ENCODE assay signal across 39 cellular contexts in the genomic region with DNA sequence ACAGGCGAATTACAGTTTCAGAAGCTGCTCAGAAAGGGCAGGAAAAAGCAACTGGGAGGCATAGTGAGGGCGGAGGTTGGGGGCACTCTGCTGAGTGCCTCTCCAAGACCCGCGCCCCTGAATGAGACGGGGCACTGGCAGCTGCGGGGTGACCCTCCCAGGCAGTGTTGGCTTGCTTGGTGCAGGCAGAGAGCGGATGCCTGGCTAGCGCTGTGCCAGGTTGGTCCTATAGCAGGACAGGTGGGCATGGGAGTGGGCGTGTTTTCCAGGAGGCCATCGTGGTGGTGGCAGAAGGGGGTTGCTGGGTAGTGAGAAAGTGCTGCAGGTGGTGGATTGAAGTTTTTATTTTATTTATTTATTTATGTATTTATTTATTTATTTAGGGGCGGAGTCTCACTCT. TPM values are rescaled to one million over a fixed set of nuclear protein-coding genes. Genes with fewer than 3 reads are reported as not detected.
A peak's percentile ranks its signal among the peaks of the same experiment; 100 is the strongest.
DNase-seq lines count a peak whose midpoint lies in the region; ATAC-seq, FAIRE-seq and TF ChIP-seq lines count a peak whose summit lies in the region.
"Had no signal": no experiment of that assay in that cellular context is flagged by ENCODE, and none has a peak within 500 bp of the region (broad histone marks: within the 10 kb centered on the region; RNA-seq: fewer than 3 reads in every experiment).

No MANE protein-coding gene starts in this region.

- WGBS in IMR-90 (ENCODE audit: extremely low coverage in 2 of 2, insufficient read length in 1 of 2), 2 experiments = 67% methylated on average over 2 of the region's 11 CpGs; no CpG with 5 or more reads in 1 of the 2 experiments

- FAIRE-seq in frontal cortex (lab: Jason Lieb, UNC) = no peak
- FAIRE-seq: A204.1, GM12892 had no signal

- no peak overlapping the region for H3K4me2 ChIP-seq in IMR-90 (ENCODE audit: low read depth, low read length)
- H3K4me2 ChIP-seq: hepatocyte had no signal

- TF ChIP-seq CTCF in IMR-90 (conservative IDR thresholded peaks at IDR 0.05; ENCODE audit: low read depth, low read length) = no peak

- no peaks in the 10 kb centered on the region for H3K79me1 ChIP-seq in IMR-90 (ENCODE audit: low read depth in 1 of 2, low read length in 2 of 2)

- no peaks in the 10 kb centered on the region for H3K9me3 ChIP-seq in IMR-90 (ENCODE audit: control insufficient read depth, insufficient read depth, low read length)
- H3K9me3 ChIP-seq in naive thymus-derived CD4-positive, alpha-beta T cell (ENCODE audit: control insufficient read depth in 2 of 3, low read length in 3 of 3) = no peaks in the 10 kb centered on the region
- H3K9me3 ChIP-seq: breast epithelium, HAP-1, lower lobe of right lung, SJSA1, suprapubic skin had no signal

- H2BK5ac ChIP-seq in IMR-90 (ENCODE audit: low read depth, low read length, poor library complexity, severe bottlenecking) = no peak overlapping the region

- POLR2A ChIA-PET in IMR-90 (lab: Charles Lee; ENCODE audit: unreplicated experiment) = no interaction called here
- POLR2A ChIA-PET in naive thymus-derived CD4-positive, alpha-beta T cell (lab: Charles Lee) = interaction anchor here (1.1 to 11.9 kb wide), 5 partner anchors 13 to 140 kb away, joined by 4 to 174 read pairs (median 7); a partner anchor contains a TSS

- no peaks in the 10 kb centered on the region for H3K36me3 ChIP-seq in IMR-90 (ENCODE audit: control insufficient read depth, insufficient read depth, low read length)
- H3K36me3 ChIP-seq in naive thymus-derived CD4-positive, alpha-beta T cell (ENCODE audit: control insufficient read depth in 2 of 3, insufficient read depth in 3 of 3, low read length in 3 of 3) = no peaks in the 10 kb centered on the region
- H3K36me3 ChIP-seq: breast epithelium, gastroesophageal sphincter, HAP-1, lower lobe of right lung, SJSA1, suprapubic skin, upper lobe of left lung had no signal

- no peaks in the 10 kb centered on the region for H3K4me1 ChIP-seq in IMR-90 (ENCODE audit: control insufficient read depth, insufficient read depth, low read length)
- peaks cover 21 to 30% of the 10 kb centered on the region in 2 donors for H3K4me1 ChIP-seq in naive thymus-derived CD4-positive, alpha-beta T cell (ENCODE audit: control insufficient read depth in 2 of 2, insufficient read depth in 2 of 2, low read length in 2 of 2)
- H3K4me1 ChIP-seq: breast epithelium, Caco-2, parathyroid adenoma had no signal

- no peaks in the 10 kb centered on the region for H4K20me1 ChIP-seq in IMR-90 (ENCODE audit: insufficient read depth, low read length)

- H2BK20ac ChIP-seq in IMR-90 (ENCODE audit: low read depth, low read length) = no peak overlapping the region

- in situ Hi-C loops in IMR-90 (cut with MboI; ENCODE audit: low sequenced_read_pairs) = loop anchor here (5.0 to 10.0 kb wide), 3 partner anchors 36 to 338 kb away; a partner anchor contains a TSS

- H3K9ac ChIP-seq in IMR-90 (ENCODE audit: low read depth, low read length) = no peak overlapping the region
- H3K9ac ChIP-seq: parathyroid adenoma had no signal

- no peaks in the 10 kb centered on the region for H3K9me1 ChIP-seq in IMR-90 (ENCODE audit: insufficient read depth, low read length)

- H4K5ac ChIP-seq in IMR-90 (ENCODE audit: low read depth, low read length) = no peak overlapping the region

- DNase-seq in T-helper 2 cell treated with Interferon-gamma antibody and Interleukin-4, amounts not matched to agents 5 μg/mL and 100 μg/mL, for 36 hours (ENCODE audit: low spot score) = no peak
- DNase-seq in T-helper 2 cell = no peak
- peak; percentile 4 for DNase-seq in AG20443 (ENCODE audit: low spot score)
- DNase-seq in IMR-90 = no peak
- no peak for DNase-seq in naive thymus-derived CD4-positive, alpha-beta T cell
- DNase-seq in NCI-H1417 (lab: John Stamatoyannopoulos, UW) = no peak
- DNase-seq in glomerular visceral epithelial cell (ENCODE audit: extremely low spot score) = no peak
- no peak for DNase-seq in frontal cortex (ENCODE audit: low spot score in 2 of 2)
- DNase-seq: activated CD4-positive, CD25-positive, alpha-beta regulatory T cell treated with anti-CD3 and anti-CD28 coated beads, Interleukin-2, amount 50 U/mL, for 72 hours; activated CD8-positive, alpha-beta memory T cell treated with anti-CD3 and anti-CD28 coated beads for 24 hours; activated naive CD4-positive, alpha-beta T cell treated with Interleukin-2 at 50 U/mL for 16 hours; activated T-cell treated with anti-CD3 and anti-CD28 coated beads, Interleukin-2, amount 50 U/mL, for 24 hours; anterior cingulate cortex; Caco-2; DMS53; KBM-7; lower lobe of right lung; mucosa of descending colon; NCI-H1105; NCI-H1930; NCI-H2227 treated with DMSO at 0.1 percent for 48 hours; NCI-H526; OCI-M1; retina; stimulated activated naive B cell treated with anti-CD40 and anti-IgM and Interleukin-4, amounts not matched to agents 10 μg/mL and 1 μg/mL and 100 μg/mL, for 72 hours; upper lobe of left lung had no signal

- CTCF ChIA-PET in IMR-90 (lab: Yijun Ruan, JAX) = no interaction called here
- CTCF ChIA-PET in naive thymus-derived CD4-positive, alpha-beta T cell (lab: Charles Lee) = interaction anchor here (2.1 to 7.0 kb wide), 4 partner anchors 35 to 140 kb away, joined by 11 to 124 read pairs (median 44); no protein-coding TSS in a partner anchor

- H3K27ac Mint-ChIP-seq in T-helper 2 cell treated with Interferon-gamma antibody and Interleukin-4, amounts not matched to agents 5 μg/mL and 100 μg/mL, for 36 hours = peak overlapping the region; percentile 27
- H3K27ac Mint-ChIP-seq in naive thymus-derived CD4-positive, alpha-beta T cell = peak overlapping the region; percentile 78 to 95 (median 93)
- H3K27ac Mint-ChIP-seq: activated T-cell treated with anti-CD3 and anti-CD28 coated beads, Interleukin-2, amount 50 U/mL, for 24 hours; stimulated activated naive B cell treated with anti-CD40 and anti-IgM and Interleukin-4, amounts not matched to agents 10 μg/mL and 1 μg/mL and 100 μg/mL, for 72 hours had no signal

- H3K9me3 Mint-ChIP-seq in T-helper 2 cell treated with Interferon-gamma antibody and Interleukin-4, amounts not matched to agents 5 μg/mL and 100 μg/mL, for 36 hours = no peaks in the 10 kb centered on the region
- H3K9me3 Mint-ChIP-seq in naive thymus-derived CD4-positive, alpha-beta T cell = peaks cover 0 to 3% (median 0%) of the 10 kb centered on the region in 11 donors
- H3K9me3 Mint-ChIP-seq: activated T-cell treated with anti-CD3 and anti-CD28 coated beads, Interleukin-2, amount 50 U/mL, for 24 hours; neural crest cell had no signal

- H4K8ac ChIP-seq in IMR-90 (ENCODE audit: low read depth in 2 of 2, low read length in 2 of 2) = no peak overlapping the region

- no peak overlapping the region for H3K56ac ChIP-seq in IMR-90 (ENCODE audit: extremely low read depth, insufficient read depth, low read length)

- H3K18ac ChIP-seq in IMR-90 (ENCODE audit: low read depth, low read length) = no peak overlapping the region

- peaks cover 32% of the 10 kb centered on the region for H3K27me3 Mint-ChIP-seq in T-helper 2 cell treated with Interferon-gamma antibody and Interleukin-4, amounts not matched to agents 5 μg/mL and 100 μg/mL, for 36 hours (ENCODE audit: low read depth)
- peaks cover 0 to 30% (median 0%) of the 10 kb centered on the region in 5 donors for H3K27me3 Mint-ChIP-seq in naive thymus-derived CD4-positive, alpha-beta T cell

- peaks cover 26% of the 10 kb centered on the region; the same call in 1 of the 2 replicates for H3K27me3 ChIP-seq in IMR-90 (ENCODE audit: control insufficient read depth, insufficient read depth, low read length)
- no peaks in the 10 kb centered on the region for H3K27me3 ChIP-seq in naive thymus-derived CD4-positive, alpha-beta T cell (ENCODE audit: control insufficient read depth in 2 of 2, insufficient read depth in 2 of 2, low read length in 2 of 2)

- H3K36me3 Mint-ChIP-seq in T-helper 2 cell treated with Interferon-gamma antibody and Interleukin-4, amounts not matched to agents 5 μg/mL and 100 μg/mL, for 36 hours (ENCODE audit: low read depth) = no peaks in the 10 kb centered on the region
- H3K36me3 Mint-ChIP-seq in naive thymus-derived CD4-positive, alpha-beta T cell = no peaks in the 10 kb centered on the region
- H3K36me3 Mint-ChIP-seq: stimulated activated naive B cell treated with anti-CD40 and anti-IgM and Interleukin-4, amounts not matched to agents 10 μg/mL and 1 μg/mL and 100 μg/mL, for 72 hours had no signal

- H4K91ac ChIP-seq in IMR-90 (ENCODE audit: insufficient read depth, low read depth, low read length) = no peak overlapping the region

- no peak overlapping the region for H3K14ac ChIP-seq in IMR-90 (replicated peaks; ENCODE audit: low read depth, low read length)

- H3K23ac ChIP-seq in IMR-90 (ENCODE audit: low read depth, low read length) = no peak overlapping the region

- ATAC-seq in IMR-90 (ENCODE audit: low read depth) = no peak
- ATAC-seq in naive thymus-derived CD4-positive, alpha-beta T cell = no peak
- ATAC-seq: gastroesophageal sphincter; stimulated activated naive B cell treated with anti-CD40 and anti-IgM and Interleukin-4, amounts not matched to agents 10 μg/mL and 1 μg/mL and 100 μg/mL, for 72 hours had no signal

- no peak overlapping the region for H3K27ac ChIP-seq in IMR-90 (ENCODE audit: insufficient read depth, low read length)
- H3K27ac ChIP-seq in naive thymus-derived CD4-positive, alpha-beta T cell (ENCODE audit: low read depth, low read length) = peak overlapping the region; percentile 38
- H3K27ac ChIP-seq: breast epithelium, gastroesophageal sphincter, hepatocyte, lower lobe of right lung, parathyroid adenoma, RWPE1, SJSA1, suprapubic skin, upper lobe of left lung had no signal

- TF ChIP-seq RAD21 in IMR-90 (IDR thresholded peaks at IDR 0.05; ENCODE audit: low read length) = no peak

- H2BK15ac ChIP-seq in IMR-90 (ENCODE audit: low read depth, low read length) = no peak overlapping the region

- H3K4me1 Mint-ChIP-seq in T-helper 2 cell treated with Interferon-gamma antibody and Interleukin-4, amounts not matched to agents 5 μg/mL and 100 μg/mL, for 36 hours (ENCODE audit: low read depth) = peaks cover 22% of the 10 kb centered on the region
- H3K4me1 Mint-ChIP-seq in naive thymus-derived CD4-positive, alpha-beta T cell = peaks cover 30 to 61% (median 44%) of the 10 kb centered on the region in 7 donors

- H2AFZ ChIP-seq in IMR-90 (replicated peaks; ENCODE audit: low read length, poor library complexity) = no peak overlapping the region
- H2AFZ ChIP-seq: hepatocyte, parathyroid adenoma had no signal

- TF ChIP-seq POLR2A in IMR-90 (IDR thresholded peaks at IDR 0.05; ENCODE audit: low read depth, low read length) = no peak

- no TSS peak for BruUV-seq in IMR-90 (replicated peaks; lab: Mats Ljungman, UMichigan)

- no peak overlapping the region for H2BK120ac ChIP-seq in IMR-90 (ENCODE audit: low read depth, low read length)

- dilution Hi-C loops in IMR-90 (cut with HindIII; ENCODE audit: low sequenced_read_pairs, unreplicated experiment) = no loop called here

- no peak overlapping the region for H3K4me3 ChIP-seq in IMR-90 (ENCODE audit: insufficient read depth, low read depth, low read length)
- no peak overlapping the region for H3K4me3 ChIP-seq in naive thymus-derived CD4-positive, alpha-beta T cell (ENCODE audit: low read length)
- H3K4me3 ChIP-seq: breast epithelium, gastroesophageal sphincter, HAP-1, hepatocyte, lower lobe of right lung, mucosa of descending colon, SJSA1, skin epidermis, suprapubic skin, upper lobe of left lung had no signal

- H2AK9ac ChIP-seq in IMR-90 (replicated peaks; ENCODE audit: low read depth, low read length, poor library complexity) = peak overlapping the region; percentile 28

- H3K4ac ChIP-seq in IMR-90 (ENCODE audit: low read depth, low read length) = no peak overlapping the region

- H3K4me3 Mint-ChIP-seq in T-helper 2 cell treated with Interferon-gamma antibody and Interleukin-4, amounts not matched to agents 5 μg/mL and 100 μg/mL, for 36 hours = peak overlapping the region; percentile 63
- H3K4me3 Mint-ChIP-seq in naive thymus-derived CD4-positive, alpha-beta T cell = peak overlapping the region; percentile 59 to 86 (median 71)
- H3K4me3 Mint-ChIP-seq: activated T-cell treated with anti-CD3 and anti-CD28 coated beads, Interleukin-2, amount 50 U/mL, for 24 hours; neural crest cell; stimulated activated naive B cell treated with anti-CD40 and anti-IgM and Interleukin-4, amounts not matched to agents 10 μg/mL and 1 μg/mL and 100 μg/mL, for 72 hours had no signal

- intact Hi-C loops in IMR-90 (cut with micrococcal nuclease) = loop anchor here (5.0 kb wide), 1 partner anchor 341 kb away; no protein-coding TSS in a partner anchor
- intact Hi-C loops in naive thymus-derived CD4-positive, alpha-beta T cell (cut with micrococcal nuclease) = loop anchor here in 1 of 2 donors (2.0 to 5.0 kb wide), 3 partner anchors 16 to 278 kb away; a partner anchor contains a TSS

- no peak overlapping the region for H2AK5ac ChIP-seq in IMR-90 (ENCODE audit: low read depth, low read length)

RNA-seq across cellular contexts. Expression of a gene that starts 16.0 kb away (rescaled TPM):
- total RNA-seq in IMR-90 (2012; rRNA removed) (under 0.01 TPM in 1 of 2 replicates, not detected in the other), frontal cortex (13.9 TPM)
- polyA plus RNA-seq in IMR-90 (2012; rRNA removed) = 0.03 and 0.05 TPM in 2 replicates
- polyA plus RNA-seq in IMR-90 (2012; cell fraction: cytosol; rRNA removed) = 0.07 TPM in 1 of 2 replicates, not detected in the other
- 0.05 and 0.07 TPM in 2 replicates for polyA plus RNA-seq in IMR-90 (2012; cell fraction: nucleus; rRNA removed; ENCODE audit: low replicate concordance)
- 10 to 100 TPM in 4 of 5 experiments, 1 to 10 TPM in 1; 6.0 to 19.9 (median 17.9) TPM for total RNA-seq in naive thymus-derived CD4-positive, alpha-beta T cell
- 10 to 100 TPM in 1 of 2 donors, 1 to 10 TPM in 1; 4.2 to 10.0 TPM for polyA plus RNA-seq in naive thymus-derived CD4-positive, alpha-beta T cell
- total RNA-seq: SJSA1 had no signal
- polyA plus RNA-seq: fibroblast of lung had no signal
